1 cellular context compared by ENCODE assay signal in the genomic region with DNA sequence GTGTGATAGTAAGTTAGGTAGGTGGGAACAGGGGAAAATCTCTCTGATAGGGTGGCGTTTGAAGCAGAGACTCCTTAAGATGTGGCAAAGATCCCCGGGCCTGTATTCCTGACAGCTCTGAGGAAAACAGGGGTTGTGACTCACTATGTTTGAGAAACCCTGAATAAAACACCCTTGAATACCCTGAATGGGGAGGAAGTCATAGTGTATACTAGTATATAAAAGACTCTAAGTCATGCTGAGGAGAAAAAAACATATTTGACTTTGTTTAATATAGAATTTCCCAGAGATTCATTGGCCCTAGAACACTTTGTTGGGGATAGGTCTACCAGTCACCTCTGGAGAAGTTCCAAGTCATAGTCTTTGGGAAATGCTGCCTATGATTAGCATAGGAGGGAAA.
TF ChIP-seq lines count a peak whose summit lies in the region.

No MANE protein-coding gene starts in this region.

TF ChIP-seq in H1, 55 proteins besides CTCF, POLR2A, EP300 and RAD21:
- TF ChIP-seq, protein P1, sequence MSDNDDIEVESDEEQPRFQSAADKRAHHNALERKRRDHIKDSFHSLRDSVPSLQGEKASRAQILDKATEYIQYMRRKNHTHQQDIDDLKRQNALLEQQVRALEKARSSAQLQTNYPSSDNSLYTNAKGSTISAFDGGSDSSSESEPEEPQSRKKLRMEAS (IDR thresholded peaks at IDR 0.05) = no peak
- TF ChIP-seq, protein P2, sequence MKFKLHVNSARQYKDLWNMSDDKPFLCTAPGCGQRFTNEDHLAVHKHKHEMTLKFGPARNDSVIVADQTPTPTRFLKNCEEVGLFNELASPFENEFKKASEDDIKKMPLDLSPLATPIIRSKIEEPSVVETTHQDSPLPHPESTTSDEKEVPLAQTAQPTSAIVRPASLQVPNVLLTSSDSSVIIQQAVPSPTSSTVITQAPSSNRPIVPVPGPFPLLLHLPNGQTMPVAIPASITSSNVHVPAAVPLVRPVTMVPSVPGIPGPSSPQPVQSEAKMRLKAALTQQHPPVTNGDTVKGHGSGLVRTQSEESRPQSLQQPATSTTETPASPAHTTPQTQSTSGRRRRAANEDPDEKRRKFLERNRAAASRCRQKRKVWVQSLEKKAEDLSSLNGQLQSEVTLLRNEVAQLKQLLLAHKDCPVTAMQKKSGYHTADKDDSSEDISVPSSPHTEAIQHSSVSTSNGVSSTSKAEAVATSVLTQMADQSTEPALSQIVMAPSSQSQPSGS (IDR thresholded peaks at IDR 0.05; ENCODE audit: low read length) = no peak
- no peak for TF ChIP-seq GABPA (IDR thresholded peaks at IDR 0.05; ENCODE audit: borderline replicate concordance, insufficient read depth, low read length)
- TF ChIP-seq BRCA1 (IDR thresholded peaks at IDR 0.05; ENCODE audit: low read depth, low read length) = no peak
- TF ChIP-seq RFX5 (IDR thresholded peaks at IDR 0.05; ENCODE audit: borderline replicate concordance, low read depth, low read length) = no peak
- TF ChIP-seq, protein P3, sequence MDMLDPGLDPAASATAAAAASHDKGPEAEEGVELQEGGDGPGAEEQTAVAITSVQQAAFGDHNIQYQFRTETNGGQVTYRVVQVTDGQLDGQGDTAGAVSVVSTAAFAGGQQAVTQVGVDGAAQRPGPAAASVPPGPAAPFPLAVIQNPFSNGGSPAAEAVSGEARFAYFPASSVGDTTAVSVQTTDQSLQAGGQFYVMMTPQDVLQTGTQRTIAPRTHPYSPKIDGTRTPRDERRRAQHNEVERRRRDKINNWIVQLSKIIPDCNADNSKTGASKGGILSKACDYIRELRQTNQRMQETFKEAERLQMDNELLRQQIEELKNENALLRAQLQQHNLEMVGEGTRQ (IDR thresholded peaks at IDR 0.05; ENCODE audit: low read length) = no peak
- no peak for TF ChIP-seq CHD2 (IDR thresholded peaks at IDR 0.05; ENCODE audit: low read length)
- TF ChIP-seq HDAC2 (IDR thresholded peaks at IDR 0.05; ENCODE audit: borderline replicate concordance in 1 of 2, low read depth in 2 of 2, low read length in 2 of 2) = no peak
- no peak for TF ChIP-seq CBX8 (IDR thresholded peaks at IDR 0.05; ENCODE audit: borderline replicate concordance, low read depth, low read length)
- TF ChIP-seq ASH2L (IDR thresholded peaks at IDR 0.05; ENCODE audit: low read length) = no peak
- no peak for TF ChIP-seq SP4 (IDR thresholded peaks at IDR 0.05; ENCODE audit: low read length)
- TF ChIP-seq NRF1 (IDR thresholded peaks at IDR 0.05; ENCODE audit: low read depth, low read length) = no peak
- TF ChIP-seq EZH2 (IDR thresholded peaks at IDR 0.05; ENCODE audit: low read depth, low read length, severe bottlenecking) = no peak
- TF ChIP-seq HDAC6 (IDR thresholded peaks at IDR 0.05; ENCODE audit: low read depth, low read length) = no peak
- no peak for TF ChIP-seq YY1 (IDR thresholded peaks at IDR 0.05; ENCODE audit: low read depth, low read length)
- TF ChIP-seq TAF7 (optimal IDR thresholded peaks at IDR 0.05; ENCODE audit: borderline replicate concordance, low read depth, low read length) = no peak
- TF ChIP-seq RNF2 (IDR thresholded peaks at IDR 0.05; ENCODE audit: borderline replicate concordance, low read depth, low read length, missing control alignments, poor library complexity, severe bottlenecking) = no peak
- TF ChIP-seq MAFK (IDR thresholded peaks at IDR 0.05; ENCODE audit: low read depth, low read length) = no peak
